ENCODE assay signal across 8 cellular contexts in the genomic region with DNA sequence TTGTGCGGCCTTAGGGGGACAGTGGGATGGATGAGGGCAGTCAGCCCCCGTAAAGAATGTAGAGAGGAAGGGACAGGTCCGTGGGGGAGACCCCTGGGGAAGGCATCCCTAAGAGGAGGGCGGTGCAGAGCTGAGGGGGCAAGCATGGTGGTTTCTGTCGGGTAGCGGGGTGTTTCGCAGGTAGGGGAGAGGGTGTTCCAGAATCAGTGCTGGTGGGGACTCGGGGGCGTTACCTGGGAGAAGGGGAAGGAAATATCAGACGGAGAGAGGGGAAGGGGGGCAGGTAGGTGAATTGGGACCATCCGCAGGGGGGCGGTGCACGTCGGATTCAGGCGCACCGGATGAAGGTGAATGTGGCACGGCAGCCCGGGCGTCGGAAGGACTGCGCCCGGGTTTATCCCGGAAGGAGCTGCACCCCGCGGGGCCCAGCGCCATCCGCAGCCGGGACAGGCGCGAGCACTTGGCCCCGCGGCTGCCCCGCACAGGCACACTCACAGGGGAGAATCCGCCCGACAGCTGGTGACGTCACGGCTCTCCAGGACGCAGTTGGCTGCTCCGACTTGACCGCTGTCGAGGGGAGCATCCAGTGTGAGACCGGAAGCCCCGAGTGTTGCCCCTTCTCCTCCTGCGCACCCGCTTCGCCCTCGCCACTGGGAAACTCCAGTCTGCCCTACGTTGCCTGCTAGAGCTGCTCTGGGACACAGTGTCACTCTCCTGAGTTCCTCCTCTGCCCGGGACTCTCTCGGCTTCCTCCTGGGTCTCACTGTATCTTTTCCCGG. TPM values are rescaled to one million over a fixed set of nuclear protein-coding genes. Genes with fewer than 3 reads are reported as not detected.
DNase-seq lines count a peak whose midpoint lies in the region; ATAC-seq, FAIRE-seq and TF ChIP-seq lines count a peak whose summit lies in the region.
"Had no signal": no experiment of that assay in that cellular context is flagged by ENCODE, and none has a peak within 500 bp of the region (broad histone marks: within the 10 kb centered on the region; RNA-seq: fewer than 3 reads in every experiment).

No MANE protein-coding gene starts in this region.

- CTCF ChIA-PET in activated CD8-positive, alpha-beta T cell treated with anti-CD3 and anti-CD28 coated beads, Interleukin-2, amount 10 ng/mL, durations not matched to agents 7 days and 5 days (lab: Charles Lee) = interaction anchor here (0.7 to 11.8 kb wide), 18 partner anchors 8 to 286 kb away, joined by 3 to 272 read pairs (median 6); partner anchors contain the start of genes ARHGEF39, CCDC107, CREB3 and GBA2

- H3K4me3 Mint-ChIP-seq in IgD-negative memory B cell (peak overlapping the region; percentile 72 to 97 (median 86)), endothelial cell (ENCODE audit: unreplicated experiment) (peak overlapping the region; percentile 56)
- peak overlapping the region; percentile 79 for H3K4me3 Mint-ChIP-seq in activated CD8-positive, alpha-beta T cell treated with anti-CD3 and anti-CD28 coated beads, Interleukin-2, amount 10 ng/mL, durations not matched to agents 7 days and 5 days

- peak; percentile 90 for FAIRE-seq in GM18507 (lab: Jason Lieb, UNC)
- FAIRE-seq: frontal cortex had no signal

- no peaks in the 10 kb centered on the region for H3K9me3 Mint-ChIP-seq in IgD-negative memory B cell
- H3K9me3 Mint-ChIP-seq in activated CD8-positive, alpha-beta T cell treated with anti-CD3 and anti-CD28 coated beads, Interleukin-2, amount 10 ng/mL, durations not matched to agents 7 days and 5 days (ENCODE audit: insufficient read depth) = no peaks in the 10 kb centered on the region
- H3K9me3 Mint-ChIP-seq in endothelial cell (ENCODE audit: unreplicated experiment) = no peaks in the 10 kb centered on the region

- no peak for TF ChIP-seq CTCF in endothelial cell (IDR thresholded peaks at IDR 0.05; ENCODE audit: unreplicated experiment)

- H3K36me3 Mint-ChIP-seq in IgD-negative memory B cell (peaks cover 2% of the 10 kb centered on the region), endothelial cell (ENCODE audit: low read depth, unreplicated experiment) (no peaks in the 10 kb centered on the region)
- peaks cover 9% of the 10 kb centered on the region for H3K36me3 Mint-ChIP-seq in activated CD8-positive, alpha-beta T cell treated with anti-CD3 and anti-CD28 coated beads, Interleukin-2, amount 10 ng/mL, durations not matched to agents 7 days and 5 days (ENCODE audit: low read depth)

- peak; percentile 65 for ATAC-seq in activated CD8-positive, alpha-beta T cell treated with anti-CD3 and anti-CD28 coated beads, Interleukin-2, amount 10 ng/mL, durations not matched to agents 7 days and 5 days

- H3K27me3 Mint-ChIP-seq in IgD-negative memory B cell = peaks cover 3% of the 10 kb centered on the region
- no peaks in the 10 kb centered on the region for H3K27me3 Mint-ChIP-seq in activated CD8-positive, alpha-beta T cell treated with anti-CD3 and anti-CD28 coated beads, Interleukin-2, amount 10 ng/mL, durations not matched to agents 7 days and 5 days (ENCODE audit: low read depth)
- peaks cover 15% of the 10 kb centered on the region for H3K27me3 Mint-ChIP-seq in endothelial cell (ENCODE audit: unreplicated experiment)

- H3K27ac Mint-ChIP-seq in IgD-negative memory B cell = peak overlapping the region; percentile 47 to 98 (median 96)
- peak overlapping the region; percentile 92 for H3K27ac Mint-ChIP-seq in activated CD8-positive, alpha-beta T cell treated with anti-CD3 and anti-CD28 coated beads, Interleukin-2, amount 10 ng/mL, durations not matched to agents 7 days and 5 days
- H3K27ac Mint-ChIP-seq in endothelial cell (ENCODE audit: unreplicated experiment) = peak overlapping the region; percentile 11

- peaks cover 36 to 54% (median 39%) of the 10 kb centered on the region in 3 donors for H3K4me1 Mint-ChIP-seq in IgD-negative memory B cell
- H3K4me1 Mint-ChIP-seq in activated CD8-positive, alpha-beta T cell treated with anti-CD3 and anti-CD28 coated beads, Interleukin-2, amount 10 ng/mL, durations not matched to agents 7 days and 5 days (ENCODE audit: low read depth) = peaks cover 62% of the 10 kb centered on the region
- H3K4me1 Mint-ChIP-seq in endothelial cell (ENCODE audit: unreplicated experiment) = peaks cover 15% of the 10 kb centered on the region

- DNase-seq in GM18507 (ENCODE audit: extremely low spot score, insufficient read length, low read depth) (no peak), endothelial cell (ENCODE audit: low spot score) (peak; percentile 43), mucosa of gallbladder (ENCODE audit: low spot score) (peak; percentile 68), NCI-H2171 (lab: John Stamatoyannopoulos, UW) (no peak)
- peak; percentile 78 for DNase-seq in activated CD8-positive, alpha-beta T cell treated with anti-CD3 and anti-CD28 coated beads, Interleukin-2, amount 10 ng/mL, durations not matched to agents 7 days and 5 days
- peak; percentile 42 to 51 for DNase-seq in stimulated activated CD8-positive, alpha-beta memory T cell treated with anti-CD3 and anti-CD28 coated beads, Interleukin-7, amount 100 ng/mL, for 1 hour (ENCODE audit: low read depth in 2 of 2)

- POLR2A ChIA-PET in activated CD8-positive, alpha-beta T cell treated with anti-CD3 and anti-CD28 coated beads, Interleukin-2, amount 10 ng/mL, durations not matched to agents 7 days and 5 days (lab: Charles Lee) = interaction anchor here (1.2 to 8.8 kb wide), 6 partner anchors 21 to 514 kb away, joined by 4 to 122 read pairs (median 5); partner anchors contain the start of genes CCDC107, RMRP, SIT1 and STOML2

RNA-seq across cellular contexts. Expression of gene CD72, which starts 1.3 kb away (rescaled TPM):
- polyA plus RNA-seq in IgD-negative memory B cell = 51.9 TPM
- 10 to 100 TPM; 11.6 to 15.0 TPM for total RNA-seq in activated CD8-positive, alpha-beta T cell treated with anti-CD3 and anti-CD28 coated beads, Interleukin-2, amount 10 ng/mL, durations not matched to agents 7 days and 5 days
- 2.4 TPM for total RNA-seq in endothelial cell (ENCODE audit: unreplicated experiment)
- 2.4 TPM for total RNA-seq in mucosa of gallbladder

RNA-seq across cellular contexts. Expression of gene TESK1, which starts 11.8 kb away (rescaled TPM):
- 10.3 TPM for polyA plus RNA-seq in IgD-negative memory B cell
- 10 to 100 TPM; 41.6 to 47.1 TPM for total RNA-seq in activated CD8-positive, alpha-beta T cell treated with anti-CD3 and anti-CD28 coated beads, Interleukin-2, amount 10 ng/mL, durations not matched to agents 7 days and 5 days
- total RNA-seq in endothelial cell (ENCODE audit: unreplicated experiment) (34.6 TPM), mucosa of gallbladder (56.9 TPM)

RNA-seq across cellular contexts. Expression of gene SIT1, which starts 33.9 kb away (rescaled TPM):
- 188 TPM for polyA plus RNA-seq in IgD-negative memory B cell
- 100 to 1,000 TPM; 213 to 220 TPM for total RNA-seq in activated CD8-positive, alpha-beta T cell treated with anti-CD3 and anti-CD28 coated beads, Interleukin-2, amount 10 ng/mL, durations not matched to agents 7 days and 5 days
- not detected for total RNA-seq in endothelial cell (ENCODE audit: unreplicated experiment)
- 2.7 TPM for total RNA-seq in mucosa of gallbladder
- total RNA-seq: frontal cortex had no signal

RNA-seq across cellular contexts. Expression of gene RMRP, which starts 40.9 kb away (rescaled TPM):
- polyA plus RNA-seq in IgD-negative memory B cell = 30.5 TPM
- total RNA-seq in activated CD8-positive, alpha-beta T cell treated with anti-CD3 and anti-CD28 coated beads, Interleukin-2, amount 10 ng/mL, durations not matched to agents 7 days and 5 days = over 10,000 TPM in 1 of 2 experiments, 1,000 to 10,000 TPM in 1; 7,126 to 12,592 TPM
- total RNA-seq in endothelial cell (ENCODE audit: unreplicated experiment) (32,961 TPM), mucosa of gallbladder (17,824 TPM)

RNA-seq across cellular contexts. Expression of gene CCDC107, which starts 41.2 kb away (rescaled TPM):
- polyA plus RNA-seq in IgD-negative memory B cell = 77.4 TPM
- 10 to 100 TPM; 34.8 to 36.8 TPM for total RNA-seq in activated CD8-positive, alpha-beta T cell treated with anti-CD3 and anti-CD28 coated beads, Interleukin-2, amount 10 ng/mL, durations not matched to agents 7 days and 5 days
- total RNA-seq in endothelial cell (ENCODE audit: unreplicated experiment) (13.5 TPM), mucosa of gallbladder (59.2 TPM)

Comparison
In these comparisons a context has a peak if more than half of its experiments do, and no peak if none do; other contexts are left out.
1. DNase-seq: peak in activated CD8-positive, alpha-beta T cell treated with anti-CD3 and anti-CD28 coated beads, Interleukin-2, amount 10 ng/mL, durations not matched to agents 7 days and 5 days (single experiment), endothelial cell (single experiment), mucosa of gallbladder (single experiment) and stimulated activated CD8-positive, alpha-beta memory T cell treated with anti-CD3 and anti-CD28 coated beads, Interleukin-7, amount 100 ng/mL, for 1 hour (2 of 2); none in GM18507 (single experiment) and NCI-H2171 (single experiment).
2. H3K27ac Mint-ChIP-seq: peak in every context shown above with its lines; median percentile 96 in IgD-negative memory B cell; 92 in activated CD8-positive, alpha-beta T cell treated with anti-CD3 and anti-CD28 coated beads, Interleukin-2, amount 10 ng/mL, durations not matched to agents 7 days and 5 days; 11 in endothelial cell.
3. RNA of gene SIT1, which starts 33.9 kb away (total RNA-seq): 213 to 220 TPM in activated CD8-positive, alpha-beta T cell treated with anti-CD3 and anti-CD28 coated beads, Interleukin-2, amount 10 ng/mL, durations not matched to agents 7 days and 5 days; 2.7 TPM in mucosa of gallbladder (single experiment) and not detected in endothelial cell (single experiment); every median in the first group is over 10 times any median in the second.
4. Peak in every context shown above with its lines, with median percentiles within 50 percentile points of each other: H3K4me3 Mint-ChIP-seq.